In genomic region chr14:53741379-53742225, GRCh38 we compare ENCODE assay signal across 24 cellular contexts.
A peak's percentile ranks its signal among the peaks of the same experiment; 100 is the strongest.
DNase-seq lines count a peak whose midpoint lies in the region; FAIRE-seq and TF ChIP-seq lines count a peak whose summit lies in the region.
"Had no signal": no experiment of that assay in that cellular context is flagged by ENCODE, and none has a peak within 500 bp of the region (broad histone marks: within the 10 kb centered on the region; RNA-seq: fewer than 3 reads in every experiment).

No MANE protein-coding gene starts in this region.

- 57% methylated on average over 5 of the region's 5 CpGs for WGBS in hepatocyte (ENCODE audit: low lambda C conversion rate, missing lambda C conversion rate)

- no peaks in the 10 kb centered on the region for H4K20me1 ChIP-seq in astrocyte (ENCODE audit: insufficient read depth, low read length)
- H4K20me1 ChIP-seq in hepatocyte (ENCODE audit: insufficient read depth, poor library complexity, severe bottlenecking): no peaks in the 10 kb centered on the region
- no peaks in the 10 kb centered on the region for H4K20me1 ChIP-seq in MM.1S (ENCODE audit: insufficient read depth, low read length)

- TF ChIP-seq CTCF in AG09319 (IDR thresholded peaks at IDR 0.05; ENCODE audit: low read depth, low read length): no peak
- no peak for TF ChIP-seq CTCF in astrocyte (IDR thresholded peaks at IDR 0.05; ENCODE audit: insufficient read depth, low read depth, low read length)
- no peak for TF ChIP-seq CTCF in foreskin fibroblast (IDR thresholded peaks at IDR 0.05; ENCODE audit: low read depth, low read length)
- no peak for TF ChIP-seq CTCF in hepatocyte (IDR thresholded peaks at IDR 0.05; ENCODE audit: poor library complexity)
- no peak for TF ChIP-seq CTCF in MM.1S (IDR thresholded peaks at IDR 0.05; ENCODE audit: low read length)

- no peaks in the 10 kb centered on the region for H3K36me3 Mint-ChIP-seq in astrocyte (ENCODE audit: low read depth, unreplicated experiment)
- H3K36me3 Mint-ChIP-seq: activated naive CD8-positive, alpha-beta T cell treated with anti-CD3 and anti-CD28 coated beads for 36 hours; stimulated activated memory B cell treated with anti-CD40 and anti-IgM and Interleukin-4, amounts not matched to agents 10 μg/mL and 1 μg/mL and 100 μg/mL, for 72 hours; T-cell had no signal

- H3K9me2 ChIP-seq in hepatocyte (replicated peaks; ENCODE audit: insufficient read depth): no peaks in the 10 kb centered on the region
- no peaks in the 10 kb centered on the region for H3K9me2 ChIP-seq in MM.1S (replicated peaks; ENCODE audit: insufficient read depth, low read length)

- no peaks in the 10 kb centered on the region for H3K27me3 ChIP-seq in HUES6 (ENCODE audit: control insufficient read depth, insufficient read depth, low read length)
- H3K27me3 ChIP-seq in astrocyte (ENCODE audit: insufficient read depth, low read length): peaks cover 3% of the 10 kb centered on the region
- H3K27me3 ChIP-seq in hepatocyte: no peaks in the 10 kb centered on the region
- H3K27me3 ChIP-seq in MM.1S (replicated peaks; ENCODE audit: insufficient read depth, low read length): no peaks in the 10 kb centered on the region
- H3K27me3 ChIP-seq: Peyer's patch, suprapubic skin, uterus had no signal

- H3F3A ChIP-seq in MM.1S (ENCODE audit: insufficient read depth, low read length): no peaks in the 10 kb centered on the region

- H3K27ac Mint-ChIP-seq in astrocyte (ENCODE audit: unreplicated experiment): no peak overlapping the region
- H3K27ac Mint-ChIP-seq: activated CD8-positive, alpha-beta T cell treated with anti-CD3 and anti-CD28 coated beads for 36 hours; activated naive CD8-positive, alpha-beta T cell treated with anti-CD3 and anti-CD28 coated beads for 36 hours; B cell; stimulated activated memory B cell treated with anti-CD40 and anti-IgM and Interleukin-4, amounts not matched to agents 10 μg/mL and 1 μg/mL and 100 μg/mL, for 72 hours; T-cell had no signal

- peaks cover 8% of the 10 kb centered on the region for H3K27me3 Mint-ChIP-seq in astrocyte (ENCODE audit: low read depth, unreplicated experiment)
- H3K27me3 Mint-ChIP-seq: activated CD8-positive, alpha-beta T cell treated with anti-CD3 and anti-CD28 coated beads for 36 hours; activated naive CD8-positive, alpha-beta T cell treated with anti-CD3 and anti-CD28 coated beads for 36 hours; T-cell had no signal

- H3K4me1 ChIP-seq in HUES6 (ENCODE audit: control insufficient read depth, insufficient read depth, low read length) (peaks cover 29% of the 10 kb centered on the region), astrocyte (ENCODE audit: insufficient read depth, low read length) (no peaks in the 10 kb centered on the region), hepatocyte (ENCODE audit: insufficient read depth) (no peaks in the 10 kb centered on the region), MM.1S (ENCODE audit: low read length) (no peaks in the 10 kb centered on the region)
- H3K4me1 ChIP-seq: Peyer's patch, suprapubic skin, uterus had no signal

- peak; percentile 40 for DNase-seq in AG09319 (ENCODE audit: extremely low read depth, low read depth)
- peak; percentile 0 for DNase-seq in astrocyte (ENCODE audit: low read depth)
- DNase-seq in foreskin fibroblast: peak; percentile 27 to 72
- DNase-seq in activated CD8-positive, alpha-beta memory T cell treated with anti-CD3 and anti-CD28 coated beads for 24 hours: no peak
- DNase-seq in hepatocyte (ENCODE audit: low spot score): no peak
- DNase-seq in MM.1S: no peak
- no peak for DNase-seq in DMS53 (lab: John Stamatoyannopoulos, UW)
- DNase-seq: activated CD8-positive, alpha-beta T cell treated with anti-CD3 and anti-CD28 coated beads for 36 hours; activated effector memory CD4-positive, alpha-beta T cell treated with Interleukin-2 at 50 U/mL for 16 hours; activated naive CD8-positive, alpha-beta T cell treated with anti-CD3 and anti-CD28 coated beads for 36 hours; activated T-cell treated with anti-CD3 and anti-CD28 coated beads for 4 hours; DMS79; left cardiac atrium; NCI-H1417 treated with DMSO at 0.1 percent for 48 hours; NCI-H526 treated with DMSO at 0.1 percent for 48 hours; Peyer's patch; T-cell; uterus had no signal

- H3K4me3 Mint-ChIP-seq in astrocyte (ENCODE audit: unreplicated experiment): no peak overlapping the region
- H3K4me3 Mint-ChIP-seq: activated CD8-positive, alpha-beta T cell treated with anti-CD3 and anti-CD28 coated beads for 36 hours; activated naive CD8-positive, alpha-beta T cell treated with anti-CD3 and anti-CD28 coated beads for 36 hours; B cell; stimulated activated memory B cell treated with anti-CD40 and anti-IgM and Interleukin-4, amounts not matched to agents 10 μg/mL and 1 μg/mL and 100 μg/mL, for 72 hours; T-cell had no signal

- no peaks in the 10 kb centered on the region for H3K36me3 ChIP-seq in HUES6 (ENCODE audit: control insufficient read depth, insufficient read depth, low read length)
- no peaks in the 10 kb centered on the region for H3K36me3 ChIP-seq in astrocyte (ENCODE audit: insufficient read depth, low read length)
- no peaks in the 10 kb centered on the region for H3K36me3 ChIP-seq in hepatocyte (replicated peaks; ENCODE audit: insufficient read depth, low read depth)
- no peaks in the 10 kb centered on the region for H3K36me3 ChIP-seq in MM.1S (replicated peaks; ENCODE audit: insufficient read depth, low read length)
- H3K36me3 ChIP-seq: Peyer's patch, suprapubic skin had no signal

- no peaks in the 10 kb centered on the region for H3K9me3 Mint-ChIP-seq in astrocyte (ENCODE audit: unreplicated experiment)
- H3K9me3 Mint-ChIP-seq: activated CD8-positive, alpha-beta T cell treated with anti-CD3 and anti-CD28 coated beads for 36 hours; activated naive CD8-positive, alpha-beta T cell treated with anti-CD3 and anti-CD28 coated beads for 36 hours; stimulated activated memory B cell treated with anti-CD40 and anti-IgM and Interleukin-4, amounts not matched to agents 10 μg/mL and 1 μg/mL and 100 μg/mL, for 72 hours; T-cell had no signal

- H3K4me3 ChIP-seq in HUES6 (ENCODE audit: low read depth, low read length): peak overlapping the region; percentile 25; the same call in 1 of the 2 replicates
- H3K4me3 ChIP-seq in astrocyte (ENCODE audit: insufficient read depth, low read depth, low read length): no peak overlapping the region
- H3K4me3 ChIP-seq in foreskin fibroblast (ENCODE audit: low read depth in 1 of 2, low read length in 2 of 2): no peak overlapping the region
- H3K4me3 ChIP-seq in hepatocyte: no peak overlapping the region
- no peak overlapping the region for H3K4me3 ChIP-seq in MM.1S (ENCODE audit: low read length)
- H3K4me3 ChIP-seq: Peyer's patch, suprapubic skin, uterus had no signal

- H3K79me2 ChIP-seq in astrocyte (ENCODE audit: insufficient read depth, low read length): no peaks in the 10 kb centered on the region
- no peaks in the 10 kb centered on the region for H3K79me2 ChIP-seq in hepatocyte
- H3K79me2 ChIP-seq in MM.1S (ENCODE audit: low read length): no peaks in the 10 kb centered on the region

- H3K27ac ChIP-seq in HUES6 (ENCODE audit: low read depth, low read length) (peak overlapping the region; percentile 85), astrocyte (ENCODE audit: low read depth, low read length) (no peak overlapping the region), hepatocyte (no peak overlapping the region), MM.1S (ENCODE audit: low read length) (no peak overlapping the region)
- H3K27ac ChIP-seq: Peyer's patch, suprapubic skin, uterus had no signal

- H3K4me2 ChIP-seq in astrocyte (ENCODE audit: low read length) (no peak overlapping the region), hepatocyte (no peak overlapping the region), MM.1S (ENCODE audit: low read depth, low read length) (no peak overlapping the region)

- FAIRE-seq in astrocyte (lab: Jason Lieb, UNC): no peak
- FAIRE-seq: A204.1, H54 had no signal

- H2AFZ ChIP-seq in astrocyte (ENCODE audit: low read depth, low read length): no peak overlapping the region
- no peak overlapping the region for H2AFZ ChIP-seq in hepatocyte
- no peak overlapping the region for H2AFZ ChIP-seq in MM.1S (ENCODE audit: low read length)

- H3K9me3 ChIP-seq in HUES6 (ENCODE audit: control insufficient read depth, insufficient read depth, low read depth, low read length) (no peaks in the 10 kb centered on the region), astrocyte (ENCODE audit: insufficient read depth, low read depth, low read length) (no peaks in the 10 kb centered on the region), hepatocyte (ENCODE audit: low read depth) (no peaks in the 10 kb centered on the region), MM.1S (replicated peaks; ENCODE audit: insufficient read depth, low read length) (no peaks in the 10 kb centered on the region)
- H3K9me3 ChIP-seq: Peyer's patch, suprapubic skin, uterus had no signal

- no peak overlapping the region for H3K9ac ChIP-seq in HUES6 (ENCODE audit: low read length)
- H3K9ac ChIP-seq in astrocyte (ENCODE audit: low read length): no peak overlapping the region
- no peak overlapping the region for H3K9ac ChIP-seq in MM.1S (ENCODE audit: low read length)

- H3K4me1 Mint-ChIP-seq in astrocyte (ENCODE audit: low read depth, unreplicated experiment): peaks cover 12% of the 10 kb centered on the region
- H3K4me1 Mint-ChIP-seq: activated naive CD8-positive, alpha-beta T cell treated with anti-CD3 and anti-CD28 coated beads for 36 hours; B cell; stimulated activated memory B cell treated with anti-CD40 and anti-IgM and Interleukin-4, amounts not matched to agents 10 μg/mL and 1 μg/mL and 100 μg/mL, for 72 hours; T-cell had no signal

Comparison
In these comparisons a context has a peak if more than half of its experiments do, and no peak if none do; other contexts are left out.
1. DNase-seq: peak in AG09319 (single experiment), astrocyte (single experiment) and foreskin fibroblast (2 of 2); none in activated CD8-positive, alpha-beta memory T cell treated with anti-CD3 and anti-CD28 coated beads for 24 hours (single experiment), hepatocyte (single experiment), MM.1S (single experiment) and DMS53 (single experiment).